Comparison of ENCODE assay signal across 13 cellular contexts in the genomic region with DNA sequence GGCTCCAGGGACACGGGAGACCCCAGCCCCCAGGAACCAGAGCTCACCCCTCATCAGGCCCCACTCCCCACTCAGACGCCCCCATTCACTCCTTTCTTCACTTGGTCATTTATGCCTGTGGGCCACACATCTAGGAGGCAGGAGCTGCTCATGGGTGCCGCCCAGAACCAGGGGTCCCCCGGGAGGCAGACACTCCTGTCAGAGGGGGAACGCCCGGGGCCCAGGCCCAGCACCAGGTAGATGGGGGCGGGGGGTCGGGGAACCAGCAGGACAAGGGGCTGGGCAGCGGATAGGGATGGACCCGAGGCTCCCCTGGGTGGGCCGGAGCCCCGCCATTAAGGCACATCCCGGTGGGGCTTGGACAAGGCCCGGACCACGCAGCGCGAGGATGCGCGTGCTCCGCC. TPM values are rescaled to one million over a fixed set of nuclear protein-coding genes. Genes with fewer than 3 reads are reported as not detected.
A peak's percentile ranks its signal among the peaks of the same experiment; 100 is the strongest.
DNase-seq lines count a peak whose midpoint lies in the region; ATAC-seq and TF ChIP-seq lines count a peak whose summit lies in the region.
"Had no signal": no experiment of that assay in that cellular context is flagged by ENCODE, and none has a peak within 500 bp of the region (broad histone marks: within the 10 kb centered on the region; RNA-seq: fewer than 3 reads in every experiment).

No MANE protein-coding gene starts in this region.

- H3K27me3 Mint-ChIP-seq in stimulated activated memory B cell treated with anti-CD40 and anti-IgM and Interleukin-4, amounts not matched to agents 10 μg/mL and 1 μg/mL and 100 μg/mL, for 72 hours, result peaks cover 65% of the 10 kb centered on the region

- ATAC-seq in Right ventricle myocardium superior (ENCODE audit: poor library complexity) (peak; percentile 5), left cardiac atrium (no peak), HG02970 (IDR thresholded peaks at IDR 0.05; ENCODE audit: low FRiP score, unreplicated experiment) (no peak)
- ATAC-seq in stimulated activated memory B cell treated with anti-CD40 and anti-IgM and Interleukin-4, amounts not matched to agents 10 μg/mL and 1 μg/mL and 100 μg/mL, for 72 hours, result no peak

- 0 out of 2 replicates have a peak, but pooled peaks cover 5% of the 10 kb centered on the region for H3F3A ChIP-seq in SU-DHL-6 (ENCODE audit: insufficient read depth)

- H3K27ac ChIP-seq in SU-DHL-6 (ENCODE audit: low read depth, low read length) (no peak overlapping the region), prostate gland (no peak overlapping the region)
- H3K27ac ChIP-seq: C4-2B had no signal

- DNase-seq in Right ventricle myocardium superior (no peak), left cardiac atrium (no peak), prostate gland (ENCODE audit: low spot score) (no peak)
- no peak for DNase-seq in stimulated activated CD4-positive, alpha-beta T cell treated with anti-CD3 and anti-CD28 coated beads, Interleukin-1b, Interleukin-23, amount 100 ng/mL, for 48 hours
- DNase-seq: activated naive CD8-positive, alpha-beta T cell treated with anti-CD3 and anti-CD28 coated beads, Interleukin-2, amount 10 ng/mL, durations not matched to agents 7 days and 5 days had no signal

- no peaks in the 10 kb centered on the region for H4K20me1 ChIP-seq in SU-DHL-6 (ENCODE audit: low read depth, low read length)

- H3K9me2 ChIP-seq in SU-DHL-6 (replicated peaks; ENCODE audit: insufficient read depth, low read length), result no peaks in the 10 kb centered on the region

- H3K4me1 ChIP-seq in iPS-15b (ENCODE audit: control insufficient read depth, insufficient read depth, low read length) (peaks cover 8% of the 10 kb centered on the region), prostate gland (replicated peaks) (no peaks in the 10 kb centered on the region)

- peak overlapping the region; percentile 20 for H3K4me2 ChIP-seq in SU-DHL-6 (ENCODE audit: low read depth, low read length, poor library complexity, severe bottlenecking)

- H3K27ac Mint-ChIP-seq in stimulated activated memory B cell treated with anti-CD40 and anti-IgM and Interleukin-4, amounts not matched to agents 10 μg/mL and 1 μg/mL and 100 μg/mL, for 72 hours, result peak overlapping the region; percentile 67
- H3K27ac Mint-ChIP-seq: activated CD4-positive, alpha-beta T cell treated with anti-CD3 and anti-CD28 coated beads for 36 hours; activated naive CD8-positive, alpha-beta T cell treated with anti-CD3 and anti-CD28 coated beads, Interleukin-2, amount 10 ng/mL, durations not matched to agents 7 days and 5 days had no signal

- H3K27me3 ChIP-seq in SU-DHL-6 (ENCODE audit: low read length) (no peaks in the 10 kb centered on the region), iPS-15b (ENCODE audit: control insufficient read depth, insufficient read depth, low read length) (peaks cover 41% of the 10 kb centered on the region), prostate gland (replicated peaks; ENCODE audit: insufficient read depth) (no peaks in the 10 kb centered on the region)

- H3K36me3 ChIP-seq in SU-DHL-6 (ENCODE audit: low read length) (no peaks in the 10 kb centered on the region), iPS-15b (ENCODE audit: control insufficient read depth, insufficient read depth, low read length) (no peaks in the 10 kb centered on the region), prostate gland (no peaks in the 10 kb centered on the region)

- no peak overlapping the region for H3K9ac ChIP-seq in SU-DHL-6 (ENCODE audit: low read length)
- no peak overlapping the region for H3K9ac ChIP-seq in iPS-15b (ENCODE audit: low read depth, low read length)

- H3K4me1 Mint-ChIP-seq in stimulated activated memory B cell treated with anti-CD40 and anti-IgM and Interleukin-4, amounts not matched to agents 10 μg/mL and 1 μg/mL and 100 μg/mL, for 72 hours, result peaks cover 33% of the 10 kb centered on the region
- H3K4me1 Mint-ChIP-seq: activated naive CD8-positive, alpha-beta T cell treated with anti-CD3 and anti-CD28 coated beads, Interleukin-2, amount 10 ng/mL, durations not matched to agents 7 days and 5 days had no signal

- no peaks in the 10 kb centered on the region for H3K79me2 ChIP-seq in SU-DHL-6 (ENCODE audit: insufficient read depth, low read length)

- peaks cover 4% of the 10 kb centered on the region for H3K9me3 Mint-ChIP-seq in stimulated activated memory B cell treated with anti-CD40 and anti-IgM and Interleukin-4, amounts not matched to agents 10 μg/mL and 1 μg/mL and 100 μg/mL, for 72 hours

- H3K4me3 Mint-ChIP-seq in stimulated activated memory B cell treated with anti-CD40 and anti-IgM and Interleukin-4, amounts not matched to agents 10 μg/mL and 1 μg/mL and 100 μg/mL, for 72 hours, result peak overlapping the region; percentile 81

- H3K4me3 ChIP-seq in SU-DHL-6 (ENCODE audit: insufficient read depth, low read length, poor library complexity, severe bottlenecking) (no peak overlapping the region), iPS-15b (ENCODE audit: low read depth, low read length) (peak overlapping the region; percentile 18), prostate gland (peak overlapping the region in 1 of 2 donors; percentile 35)
- H3K4me3 ChIP-seq: GM12878 had no signal

- no peak for TF ChIP-seq POLR2A in prostate gland (IDR thresholded peaks at IDR 0.05)

- H2AFZ ChIP-seq in SU-DHL-6 (ENCODE audit: low read depth, low read length, severe bottlenecking), result no peak overlapping the region

- intact Hi-C loops in Right ventricle myocardium superior (cut with DNase I), result loop anchor here (5.0 kb wide), 1 partner anchor 282 kb away; no protein-coding TSS in a partner anchor
- intact Hi-C loops in left cardiac atrium (cut with DNase I), result loop anchor here in 1 of 2 donors (5.0 kb wide), 1 partner anchor 282 kb away; no protein-coding TSS in a partner anchor
- intact Hi-C loops in prostate gland (cut with DNase I), result no loop called here

- 26% methylated on average over 17 of the region's 20 CpGs for WGBS in prostate gland

- no peaks in the 10 kb centered on the region for H3K36me3 Mint-ChIP-seq in stimulated activated memory B cell treated with anti-CD40 and anti-IgM and Interleukin-4, amounts not matched to agents 10 μg/mL and 1 μg/mL and 100 μg/mL, for 72 hours
- H3K36me3 Mint-ChIP-seq: activated naive CD8-positive, alpha-beta T cell treated with anti-CD3 and anti-CD28 coated beads, Interleukin-2, amount 10 ng/mL, durations not matched to agents 7 days and 5 days had no signal

- H3K9me3 ChIP-seq in SU-DHL-6 (ENCODE audit: insufficient read depth, low read length) (no peaks in the 10 kb centered on the region), iPS-15b (ENCODE audit: control insufficient read depth, insufficient read depth, low read length) (no peaks in the 10 kb centered on the region), prostate gland (no peaks in the 10 kb centered on the region)

- TF ChIP-seq CTCF in SU-DHL-6 (IDR thresholded peaks at IDR 0.05; ENCODE audit: insufficient read depth, low read length, poor library complexity, severe bottlenecking) (no peak), prostate gland (IDR thresholded peaks at IDR 0.05) (no peak)

RNA-seq across cellular contexts. Expression of gene CALY, which starts 11.8 kb away (rescaled TPM):
- total RNA-seq in Right ventricle myocardium superior (not detected), left cardiac atrium (not detected), prostate gland (1 to 10 TPM in 1 of 2 donors, not detected in 1; 9.4 TPM)
- total RNA-seq: activated CD4-positive, alpha-beta T cell treated with anti-CD3 and anti-CD28 coated beads for 36 hours; endothelial cell of umbilical vein; GM12878 had no signal

RNA-seq across cellular contexts. Expression of gene ZNF511, which starts 16.1 kb away (rescaled TPM):
- 44.8 TPM for total RNA-seq in Right ventricle myocardium superior
- 10 to 100 TPM; 34.3 to 44.6 TPM for total RNA-seq in left cardiac atrium
- total RNA-seq in prostate gland, result 10 to 100 TPM; 52.8 to 57.6 TPM

RNA-seq across cellular contexts. Expression of gene TUBGCP2, which starts 16.2 kb away (rescaled TPM):
- total RNA-seq in Right ventricle myocardium superior (38.5 TPM), left cardiac atrium (10 to 100 TPM; 33.6 to 36.6 TPM), prostate gland (10 to 100 TPM; 53.5 to 78.5 TPM)

RNA-seq across cellular contexts. Expression of gene PRAP1, which starts 22.3 kb away (rescaled TPM):
- not detected for total RNA-seq in Right ventricle myocardium superior
- not detected for total RNA-seq in left cardiac atrium
- total RNA-seq in prostate gland, result 1 to 10 TPM in 1 of 2 donors, not detected in 1; 6.6 TPM
- total RNA-seq: activated CD4-positive, alpha-beta T cell treated with anti-CD3 and anti-CD28 coated beads for 36 hours; activated naive CD8-positive, alpha-beta T cell treated with anti-CD3 and anti-CD28 coated beads, Interleukin-2, amount 10 ng/mL, durations not matched to agents 7 days and 5 days; endothelial cell of umbilical vein; GM12878 had no signal

RNA-seq across cellular contexts. Expression of gene FUOM, which starts 33.0 kb away (rescaled TPM):
- total RNA-seq in Right ventricle myocardium superior (7.4 TPM), left cardiac atrium (10 to 100 TPM; 16.2 to 19.8 TPM), prostate gland (10 to 100 TPM in 1 of 2 donors, 1 to 10 TPM in 1; 8.7 to 11.4 TPM)
